In the genomic region with DNA sequence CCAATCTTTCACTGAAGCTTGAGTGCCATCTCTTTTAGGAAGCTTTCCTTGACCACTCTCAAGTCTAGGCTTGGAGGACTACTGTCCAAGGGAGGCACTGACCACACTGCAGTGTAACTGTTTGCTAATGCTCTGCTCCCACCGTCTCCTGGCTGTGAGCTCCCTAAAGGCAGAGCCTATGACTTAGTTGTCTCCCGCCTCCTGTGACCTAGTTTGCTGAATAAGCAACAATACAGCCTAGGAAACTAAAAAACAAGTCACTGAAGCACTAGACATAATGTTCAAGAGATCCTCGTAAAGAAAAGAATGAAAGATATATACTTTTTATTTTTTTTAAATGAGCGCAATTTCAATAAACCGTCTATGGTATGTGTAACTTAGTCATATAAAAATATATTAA, we compare ENCODE assay signal across 23 cellular contexts. TPM values are rescaled to one million over a fixed set of nuclear protein-coding genes. Genes with fewer than 3 reads are reported as not detected.
"Had no signal": no experiment of that assay in that cellular context is flagged by ENCODE, and none has a peak within 500 bp of the region (broad histone marks: within the 10 kb centered on the region; RNA-seq: fewer than 3 reads in every experiment).

No MANE protein-coding gene starts in this region.

- H3K4me1 Mint-ChIP-seq: central memory CD8-positive, alpha-beta T cell; natural killer cell had no signal

- H3K27ac ChIP-seq: dorsolateral prefrontal cortex, gastroesophageal sphincter, parathyroid adenoma, prostate gland, testis, tibial nerve had no signal

- H3K27ac Mint-ChIP-seq: natural killer cell; stimulated activated naive CD8-positive, alpha-beta T cell treated with anti-CD3 and anti-CD28 coated beads, Interleukin-15, amount 100 ng/mL, for 72 hours had no signal

- H3K27me3 ChIP-seq: dorsolateral prefrontal cortex, gastroesophageal sphincter, testis, tibial nerve had no signal

- H3K27me3 Mint-ChIP-seq: central memory CD8-positive, alpha-beta T cell; stimulated activated naive B cell treated with anti-CD40 and anti-IgM and Interleukin-4, amounts not matched to agents 10 μg/mL and 1 μg/mL and 100 μg/mL, for 72 hours had no signal

- H3K36me3 ChIP-seq: gastroesophageal sphincter, prostate gland, tibial nerve had no signal

- DNase-seq: cortex of kidney; dorsolateral prefrontal cortex; effector CD8-positive, alpha-beta T cell; natural killer cell; stimulated activated CD4-positive, alpha-beta T cell treated with anti-CD3 and anti-CD28 coated beads, Interleukin-2, amount 100 ng/mL, for 24 hours; stimulated activated CD4-positive, alpha-beta T cell treated with anti-CD3 and anti-CD28 coated beads, Interleukin-4, amount 100 ng/mL, for 4 hours; stimulated activated naive B cell treated with anti-CD40 and anti-IgM and Interleukin-4, amounts not matched to agents 10 μg/mL and 1 μg/mL and 100 μg/mL, for 72 hours; stimulated activated naive CD8-positive, alpha-beta T cell treated with anti-CD3 and anti-CD28 coated beads, Interleukin-15, amount 100 ng/mL, for 72 hours; testis had no signal

- H3K4me1 ChIP-seq: gastroesophageal sphincter, parathyroid adenoma, prostate gland, testis, tibial nerve had no signal

- H2AFZ ChIP-seq: parathyroid adenoma had no signal

- H3K79me2 ChIP-seq: parathyroid adenoma had no signal

- H3K36me3 Mint-ChIP-seq: natural killer cell had no signal

- H3K9me3 Mint-ChIP-seq: central memory CD8-positive, alpha-beta T cell; natural killer cell; stimulated activated naive B cell treated with anti-CD40 and anti-IgM and Interleukin-4, amounts not matched to agents 10 μg/mL and 1 μg/mL and 100 μg/mL, for 72 hours; stimulated activated naive CD8-positive, alpha-beta T cell treated with anti-CD3 and anti-CD28 coated beads, Interleukin-15, amount 100 ng/mL, for 72 hours had no signal

- H3K4me3 ChIP-seq: gastroesophageal sphincter, prostate gland, testis, tibial nerve had no signal

- H3K4me3 Mint-ChIP-seq: central memory CD8-positive, alpha-beta T cell; natural killer cell had no signal

- H3K9me3 ChIP-seq: gastroesophageal sphincter, prostate gland, testis, tibial nerve had no signal

RNA-seq across cellular contexts. Expression of gene LIX1, which starts 31.4 kb away (rescaled TPM):
- total RNA-seq: esophagus mucosa, kidney epithelial cell, liver, lung microvascular endothelial cell, mesenteric fat pad, myocyte, natural killer cell, omental fat pad, sciatic nerve, subcutaneous adipose tissue, testis had no signal
- polyA plus RNA-seq: liver had no signal
